Comparison of ENCODE assay signal across 8 cellular contexts in the genomic region with DNA sequence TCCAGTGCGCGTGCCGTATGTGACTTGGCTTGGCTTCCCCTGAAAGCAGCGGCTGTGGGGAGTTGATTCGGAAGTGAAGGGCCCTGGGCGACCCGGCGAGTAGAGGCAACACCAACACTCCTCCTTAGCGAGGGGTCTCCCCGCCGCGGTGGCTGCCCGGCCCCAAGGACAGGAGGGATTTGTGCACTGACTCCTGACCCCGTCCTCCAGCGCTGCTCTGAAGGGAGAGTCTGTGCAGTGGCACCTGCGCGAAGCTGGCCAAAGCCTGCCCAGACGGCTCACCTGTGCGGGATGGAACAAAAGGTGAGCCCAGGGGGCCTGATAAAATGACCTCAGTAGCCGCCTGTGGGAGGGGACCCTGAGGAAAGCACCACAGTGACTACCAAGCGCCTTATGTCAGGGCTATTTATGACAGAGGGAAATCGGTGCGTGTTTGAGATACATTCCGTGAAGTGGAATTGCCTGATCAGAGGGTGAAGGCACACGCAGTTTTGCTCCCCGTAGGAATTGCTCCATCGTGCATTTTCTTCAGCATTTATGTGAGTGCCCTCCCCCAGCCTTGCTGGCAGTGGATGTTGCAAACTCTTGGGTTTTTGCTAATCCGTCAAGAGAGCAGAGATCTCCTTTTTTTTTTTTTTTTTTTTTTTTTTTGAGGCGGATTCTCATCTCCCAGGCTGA. TPM values are rescaled to one million over a fixed set of nuclear protein-coding genes. Genes with fewer than 3 reads are reported as not detected.
DNase-seq lines count a peak whose midpoint lies in the region; ATAC-seq and TF ChIP-seq lines count a peak whose summit lies in the region.
"Not testable (repeated sequence)": the region's sequence is repeated elsewhere in the genome, so short reads cannot be mapped to it uniquely, and the experiment has no call there.

No MANE protein-coding gene starts in this region.

- BruUV-seq in OCI-LY7 (replicated peaks; lab: Mats Ljungman, UMichigan): TSS peak; percentile 90

- DNase-seq in DMS79 treated with DMSO at 0.1 percent for 48 hours (lab: John Stamatoyannopoulos, UW) (peak; percentile 31), OCI-LY7 (ENCODE audit: low spot score) (peak; percentile 24), fibroblast of peridontal ligament (ENCODE audit: extremely low read depth) (peak; percentile 58)
- not testable (repeated sequence) for DNase-seq in suprapubic skin (ENCODE audit: low spot score in 2 of 2)

- 11% methylated on average over 10 of the region's 29 CpGs for whole genome bisulfite sequencing in suprapubic skin

- not testable (repeated sequence) for TF ChIP-seq POLR2A in suprapubic skin (IDR thresholded peaks at IDR 0.05)

- POLR2A ChIA-PET in OCI-LY7 (lab: Charles Lee): not testable (repeated sequence)

- ATAC-seq in GM21515 (IDR thresholded peaks at IDR 0.05; ENCODE audit: unreplicated experiment) (peak; percentile 52), HG03432 (IDR thresholded peaks at IDR 0.05; ENCODE audit: unreplicated experiment) (peak; percentile 62)

- TF ChIP-seq EP300 in suprapubic skin (IDR thresholded peaks at IDR 0.05): not testable (repeated sequence)

- not testable (repeated sequence) for H3K27me3 Mint-ChIP-seq in activated naive CD4-positive, alpha-beta T cell treated with anti-CD3 and anti-CD28 coated beads, Interleukin-2, amount 50 U/mL, for 24 hours

- H3K36me3 ChIP-seq in OCI-LY7 (ENCODE audit: insufficient read depth, low read length); mucosa of stomach (ENCODE audit: control insufficient read depth, insufficient read depth, low read length); suprapubic skin: not testable (repeated sequence)

- not testable (repeated sequence) for H3K27me3 ChIP-seq in mucosa of stomach (ENCODE audit: control insufficient read depth, insufficient read depth, low read length); suprapubic skin

- not testable (repeated sequence) for H3K36me3 Mint-ChIP-seq in activated naive CD4-positive, alpha-beta T cell treated with anti-CD3 and anti-CD28 coated beads, Interleukin-2, amount 50 U/mL, for 24 hours

- H3K27ac ChIP-seq in OCI-LY7 (ENCODE audit: low read depth, low read length, poor library complexity, severe bottlenecking): not testable (repeated sequence)
- peak overlapping the region; percentile 27 for H3K27ac ChIP-seq in suprapubic skin

- not testable (repeated sequence) for H3K4me1 Mint-ChIP-seq in activated naive CD4-positive, alpha-beta T cell treated with anti-CD3 and anti-CD28 coated beads, Interleukin-2, amount 50 U/mL, for 24 hours

- not testable (repeated sequence) for H3K9me2 ChIP-seq in OCI-LY7 (ENCODE audit: insufficient read depth, low read length)

- TF ChIP-seq CTCF in OCI-LY7 (conservative IDR thresholded peaks at IDR 0.05; ENCODE audit: low read length); suprapubic skin (IDR thresholded peaks at IDR 0.05): not testable (repeated sequence)

- CTCF ChIA-PET in OCI-LY7 (lab: Charles Lee; ENCODE audit: unreplicated experiment): not testable (repeated sequence)

- H3K79me2 ChIP-seq in OCI-LY7 (ENCODE audit: insufficient read depth, low read depth, low read length): not testable (repeated sequence)

- not testable (repeated sequence) for H3K4me1 ChIP-seq in OCI-LY7 (ENCODE audit: insufficient read depth, low read length, poor library complexity, severe bottlenecking); mucosa of stomach (ENCODE audit: control insufficient read depth, insufficient read depth, low read length); suprapubic skin

- H3K4me2 ChIP-seq in OCI-LY7 (ENCODE audit: low read length): peak overlapping the region; percentile 47

- peak overlapping the region; percentile 75; the same call in 1 of the 2 replicates for H2AFZ ChIP-seq in OCI-LY7 (ENCODE audit: low read length)

- H3K9ac ChIP-seq in mucosa of stomach (ENCODE audit: low read length): peak overlapping the region; percentile 66

- H3K4me3 Mint-ChIP-seq in activated naive CD4-positive, alpha-beta T cell treated with anti-CD3 and anti-CD28 coated beads, Interleukin-2, amount 50 U/mL, for 24 hours: peak overlapping the region; percentile 83

- not testable (repeated sequence) for H4K20me1 ChIP-seq in OCI-LY7 (ENCODE audit: insufficient read depth, low read length)

- H3K4me3 ChIP-seq in OCI-LY7 (ENCODE audit: low read depth, low read length, poor library complexity, severe bottlenecking) (peak overlapping the region; percentile 56), suprapubic skin (peak overlapping the region; percentile 48)
- H3K4me3 ChIP-seq in mucosa of stomach (ENCODE audit: low read length): not testable (repeated sequence)

- not testable (repeated sequence) for H3K9me3 ChIP-seq in OCI-LY7 (ENCODE audit: low read length); mucosa of stomach (ENCODE audit: control insufficient read depth, low read length); suprapubic skin

- not testable (repeated sequence) for H3K9me3 Mint-ChIP-seq in activated naive CD4-positive, alpha-beta T cell treated with anti-CD3 and anti-CD28 coated beads, Interleukin-2, amount 50 U/mL, for 24 hours

- H3K27ac Mint-ChIP-seq in activated naive CD4-positive, alpha-beta T cell treated with anti-CD3 and anti-CD28 coated beads, Interleukin-2, amount 50 U/mL, for 24 hours: not testable (repeated sequence)

- intact Hi-C loops in OCI-LY7 (cut with micrococcal nuclease; ENCODE audit: unreplicated experiment): not testable (repeated sequence)

RNA-seq across cellular contexts. Expression of a gene that starts 22.5 kb away (rescaled TPM):
- 0.21 TPM in 1 of 2 replicates, not detected in the other for total RNA-seq in OCI-LY7 (2014; rRNA removed; shearing (Covaris generic))
- total RNA-seq in OCI-LY7 (2022): not detected in 2 replicates
- not detected for total RNA-seq in suprapubic skin

RNA-seq across cellular contexts. Expression of a gene that starts 34.8 kb away (rescaled TPM):
- 814 and 1,035 TPM in 2 replicates for total RNA-seq in OCI-LY7 (2014; rRNA removed; shearing (Covaris generic))
- total RNA-seq in OCI-LY7 (2022): 959 and 1,011 TPM in 2 replicates
- 100 to 1,000 TPM; 260 to 868 (median 295) TPM for total RNA-seq in suprapubic skin

RNA-seq across cellular contexts. Expression of a gene that starts 40.4 kb away (rescaled TPM):
- total RNA-seq in OCI-LY7 (2014; rRNA removed; shearing (Covaris generic)): 164 and 256 TPM in 2 replicates
- total RNA-seq in OCI-LY7 (2022) (412 and 451 TPM in 2 replicates), suprapubic skin (100 to 1,000 TPM; 185 to 282 (median 240) TPM)
